In the genomic region with DNA sequence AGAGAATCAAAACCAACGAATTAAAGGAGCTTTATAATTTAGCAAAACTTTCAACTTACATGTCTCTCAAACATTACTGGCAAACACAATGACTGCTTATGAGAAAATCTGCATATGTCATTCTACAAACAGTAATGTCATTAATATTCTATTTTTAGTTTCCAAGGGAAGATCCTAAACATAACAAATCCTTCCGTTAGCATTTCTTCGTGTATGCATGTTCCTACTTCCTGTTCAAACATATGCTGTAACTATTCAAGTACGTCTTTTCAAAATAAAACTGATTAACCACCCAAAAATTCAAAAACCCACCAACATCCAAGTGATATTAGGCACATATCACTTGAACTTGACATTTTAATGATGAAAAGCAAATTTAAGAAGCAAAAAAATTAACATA, we compare ENCODE assay signal across 1 cellular context.
TF ChIP-seq lines count a peak whose summit lies in the region.

No MANE protein-coding gene starts in this region.

TF ChIP-seq in GM23338, 12 proteins besides CTCF, POLR2A, EP300 and RAD21:
- TF ChIP-seq EZH2 (IDR thresholded peaks at IDR 0.05; ENCODE audit: low read depth, unreplicated experiment), result no peak
- TF ChIP-seq NANOG (IDR thresholded peaks at IDR 0.05; ENCODE audit: borderline replicate concordance), result no peak
- TF ChIP-seq, protein P1, sequence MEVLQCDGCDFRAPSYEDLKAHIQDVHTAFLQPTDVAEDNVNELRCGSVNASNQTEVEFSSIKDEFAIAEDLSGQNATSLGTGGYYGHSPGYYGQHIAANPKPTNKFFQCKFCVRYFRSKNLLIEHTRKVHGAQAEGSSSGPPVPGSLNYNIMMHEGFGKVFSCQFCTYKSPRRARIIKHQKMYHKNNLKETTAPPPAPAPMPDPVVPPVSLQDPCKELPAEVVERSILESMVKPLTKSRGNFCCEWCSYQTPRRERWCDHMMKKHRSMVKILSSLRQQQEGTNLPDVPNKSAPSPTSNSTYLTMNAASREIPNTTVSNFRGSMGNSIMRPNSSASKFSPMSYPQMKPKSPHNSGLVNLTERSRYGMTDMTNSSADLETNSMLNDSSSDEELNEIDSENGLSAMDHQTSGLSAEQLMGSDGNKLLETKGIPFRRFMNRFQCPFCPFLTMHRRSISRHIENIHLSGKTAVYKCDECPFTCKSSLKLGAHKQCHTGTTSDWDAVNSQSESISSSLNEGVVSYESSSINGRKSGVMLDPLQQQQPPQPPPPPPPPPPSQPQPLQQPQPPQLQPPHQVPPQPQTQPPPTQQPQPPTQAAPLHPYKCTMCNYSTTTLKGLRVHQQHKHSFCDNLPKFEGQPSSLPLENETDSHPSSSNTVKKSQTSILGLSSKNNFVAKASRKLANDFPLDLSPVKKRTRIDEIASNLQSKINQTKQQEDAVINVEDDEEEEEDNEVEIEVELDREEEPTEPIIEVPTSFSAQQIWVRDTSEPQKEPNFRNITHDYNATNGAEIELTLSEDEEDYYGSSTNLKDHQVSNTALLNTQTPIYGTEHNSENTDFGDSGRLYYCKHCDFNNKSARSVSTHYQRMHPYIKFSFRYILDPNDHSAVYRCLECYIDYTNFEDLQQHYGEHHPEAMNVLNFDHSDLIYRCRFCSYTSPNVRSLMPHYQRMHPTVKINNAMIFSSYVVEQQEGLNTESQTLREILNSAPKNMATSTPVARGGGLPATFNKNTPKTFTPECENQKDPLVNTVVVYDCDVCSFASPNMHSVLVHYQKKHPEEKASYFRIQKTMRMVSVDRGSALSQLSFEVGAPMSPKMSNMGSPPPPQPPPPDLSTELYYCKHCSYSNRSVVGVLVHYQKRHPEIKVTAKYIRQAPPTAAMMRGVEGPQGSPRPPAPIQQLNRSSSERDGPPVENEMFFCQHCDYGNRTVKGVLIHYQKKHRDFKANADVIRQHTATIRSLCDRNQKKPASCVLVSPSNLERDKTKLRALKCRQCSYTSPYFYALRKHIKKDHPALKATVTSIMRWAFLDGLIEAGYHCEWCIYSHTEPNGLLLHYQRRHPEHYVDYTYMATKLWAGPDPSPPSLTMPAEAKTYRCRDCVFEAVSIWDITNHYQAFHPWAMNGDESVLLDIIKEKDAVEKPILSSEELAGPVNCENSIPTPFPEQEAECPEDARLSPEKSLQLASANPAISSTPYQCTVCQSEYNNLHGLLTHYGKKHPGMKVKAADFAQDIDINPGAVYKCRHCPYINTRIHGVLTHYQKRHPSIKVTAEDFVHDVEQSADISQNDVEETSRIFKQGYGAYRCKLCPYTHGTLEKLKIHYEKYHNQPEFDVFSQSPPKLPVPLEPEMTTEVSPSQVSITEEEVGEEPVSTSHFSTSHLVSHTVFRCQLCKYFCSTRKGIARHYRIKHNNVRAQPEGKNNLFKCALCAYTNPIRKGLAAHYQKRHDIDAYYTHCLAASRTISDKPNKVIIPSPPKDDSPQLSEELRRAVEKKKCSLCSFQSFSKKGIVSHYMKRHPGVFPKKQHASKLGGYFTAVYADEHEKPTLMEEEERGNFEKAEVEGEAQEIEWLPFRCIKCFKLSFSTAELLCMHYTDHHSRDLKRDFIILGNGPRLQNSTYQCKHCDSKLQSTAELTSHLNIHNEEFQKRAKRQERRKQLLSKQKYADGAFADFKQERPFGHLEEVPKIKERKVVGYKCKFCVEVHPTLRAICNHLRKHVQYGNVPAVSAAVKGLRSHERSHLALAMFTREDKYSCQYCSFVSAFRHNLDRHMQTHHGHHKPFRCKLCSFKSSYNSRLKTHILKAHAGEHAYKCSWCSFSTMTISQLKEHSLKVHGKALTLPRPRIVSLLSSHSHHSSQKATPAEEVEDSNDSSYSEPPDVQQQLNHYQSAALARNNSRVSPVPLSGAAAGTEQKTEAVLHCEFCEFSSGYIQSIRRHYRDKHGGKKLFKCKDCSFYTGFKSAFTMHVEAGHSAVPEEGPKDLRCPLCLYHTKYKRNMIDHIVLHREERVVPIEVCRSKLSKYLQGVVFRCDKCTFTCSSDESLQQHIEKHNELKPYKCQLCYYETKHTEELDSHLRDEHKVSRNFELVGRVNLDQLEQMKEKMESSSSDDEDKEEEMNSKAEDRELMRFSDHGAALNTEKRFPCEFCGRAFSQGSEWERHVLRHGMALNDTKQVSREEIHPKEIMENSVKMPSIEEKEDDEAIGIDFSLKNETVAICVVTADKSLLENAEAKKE (CRISPR knock-in tag; IDR thresholded peaks at IDR 0.05), result no peak
- TF ChIP-seq EZH2phosphoT487 (IDR thresholded peaks at IDR 0.05; ENCODE audit: unreplicated experiment), result no peak
- TF ChIP-seq, protein P2, sequence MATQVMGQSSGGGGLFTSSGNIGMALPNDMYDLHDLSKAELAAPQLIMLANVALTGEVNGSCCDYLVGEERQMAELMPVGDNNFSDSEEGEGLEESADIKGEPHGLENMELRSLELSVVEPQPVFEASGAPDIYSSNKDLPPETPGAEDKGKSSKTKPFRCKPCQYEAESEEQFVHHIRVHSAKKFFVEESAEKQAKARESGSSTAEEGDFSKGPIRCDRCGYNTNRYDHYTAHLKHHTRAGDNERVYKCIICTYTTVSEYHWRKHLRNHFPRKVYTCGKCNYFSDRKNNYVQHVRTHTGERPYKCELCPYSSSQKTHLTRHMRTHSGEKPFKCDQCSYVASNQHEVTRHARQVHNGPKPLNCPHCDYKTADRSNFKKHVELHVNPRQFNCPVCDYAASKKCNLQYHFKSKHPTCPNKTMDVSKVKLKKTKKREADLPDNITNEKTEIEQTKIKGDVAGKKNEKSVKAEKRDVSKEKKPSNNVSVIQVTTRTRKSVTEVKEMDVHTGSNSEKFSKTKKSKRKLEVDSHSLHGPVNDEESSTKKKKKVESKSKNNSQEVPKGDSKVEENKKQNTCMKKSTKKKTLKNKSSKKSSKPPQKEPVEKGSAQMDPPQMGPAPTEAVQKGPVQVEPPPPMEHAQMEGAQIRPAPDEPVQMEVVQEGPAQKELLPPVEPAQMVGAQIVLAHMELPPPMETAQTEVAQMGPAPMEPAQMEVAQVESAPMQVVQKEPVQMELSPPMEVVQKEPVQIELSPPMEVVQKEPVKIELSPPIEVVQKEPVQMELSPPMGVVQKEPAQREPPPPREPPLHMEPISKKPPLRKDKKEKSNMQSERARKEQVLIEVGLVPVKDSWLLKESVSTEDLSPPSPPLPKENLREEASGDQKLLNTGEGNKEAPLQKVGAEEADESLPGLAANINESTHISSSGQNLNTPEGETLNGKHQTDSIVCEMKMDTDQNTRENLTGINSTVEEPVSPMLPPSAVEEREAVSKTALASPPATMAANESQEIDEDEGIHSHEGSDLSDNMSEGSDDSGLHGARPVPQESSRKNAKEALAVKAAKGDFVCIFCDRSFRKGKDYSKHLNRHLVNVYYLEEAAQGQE (IDR thresholded peaks at IDR 0.05; ENCODE audit: unreplicated experiment), result no peak
- TF ChIP-seq, protein P3, sequence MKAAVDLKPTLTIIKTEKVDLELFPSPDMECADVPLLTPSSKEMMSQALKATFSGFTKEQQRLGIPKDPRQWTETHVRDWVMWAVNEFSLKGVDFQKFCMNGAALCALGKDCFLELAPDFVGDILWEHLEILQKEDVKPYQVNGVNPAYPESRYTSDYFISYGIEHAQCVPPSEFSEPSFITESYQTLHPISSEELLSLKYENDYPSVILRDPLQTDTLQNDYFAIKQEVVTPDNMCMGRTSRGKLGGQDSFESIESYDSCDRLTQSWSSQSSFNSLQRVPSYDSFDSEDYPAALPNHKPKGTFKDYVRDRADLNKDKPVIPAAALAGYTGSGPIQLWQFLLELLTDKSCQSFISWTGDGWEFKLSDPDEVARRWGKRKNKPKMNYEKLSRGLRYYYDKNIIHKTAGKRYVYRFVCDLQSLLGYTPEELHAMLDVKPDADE (IDR thresholded peaks at IDR 0.05), result no peak
- TF ChIP-seq CREB1 (CRISPR knock-in tag; IDR thresholded peaks at IDR 0.05; ENCODE audit: low read depth), result no peak
- TF ChIP-seq JUNB (IDR thresholded peaks at IDR 0.05; ENCODE audit: unreplicated experiment), result no peak
- TF ChIP-seq POLR2AphosphoS5 (IDR thresholded peaks at IDR 0.05; ENCODE audit: low read depth), result no peak
- TF ChIP-seq STAT1 (IDR thresholded peaks at IDR 0.05; ENCODE audit: unreplicated experiment), result no peak
- TF ChIP-seq ZNF114 (CRISPR knock-in tag; IDR thresholded peaks at IDR 0.05), result no peak
- TF ChIP-seq ZNF331 (CRISPR knock-in tag; IDR thresholded peaks at IDR 0.05; ENCODE audit: low read depth), result no peak
